Comparison of ENCODE assay signal across 24 cellular contexts in the genomic region with DNA sequence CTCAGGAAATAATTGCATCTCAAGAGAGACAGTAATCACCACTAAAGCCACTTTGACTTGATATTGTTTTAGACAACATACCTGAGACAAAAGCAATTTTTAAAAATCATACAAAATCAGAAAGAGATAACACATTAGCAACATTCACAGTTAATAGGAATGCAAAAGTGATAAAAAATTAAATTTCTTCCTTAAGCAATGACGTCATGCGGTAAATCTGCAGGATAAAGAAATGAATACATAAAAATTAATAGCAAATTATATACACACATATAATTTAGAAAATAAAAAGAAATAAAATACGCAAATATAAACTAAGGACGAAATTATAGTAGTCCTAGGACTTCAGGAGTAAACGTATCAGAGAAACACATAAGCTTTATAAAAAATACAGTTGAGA.
DNase-seq lines count a peak whose midpoint lies in the region; ATAC-seq, FAIRE-seq and TF ChIP-seq lines count a peak whose summit lies in the region.
"Had no signal": no experiment of that assay in that cellular context is flagged by ENCODE, and none has a peak within 500 bp of the region (broad histone marks: within the 10 kb centered on the region; RNA-seq: fewer than 3 reads in every experiment).

No MANE protein-coding gene starts in this region.

- intact Hi-C loops in HepG2 (cut with micrococcal nuclease; ENCODE audit: unreplicated experiment): no loop called here
- intact Hi-C loops in right lobe of liver (cut with DNase I): no loop called here
- intact Hi-C loops in GM12878 (cut with micrococcal nuclease; ENCODE audit: unreplicated experiment): no loop called here
- intact Hi-C loops in kidney (cut with DNase I): no loop called here
- intact Hi-C loops in esophagus muscularis mucosa (cut with DNase I): no loop called here

- H3K9me3 ChIP-seq in HepG2 (ENCODE audit: low read length): peaks cover 27% of the 10 kb centered on the region; the same call in 1 of the 2 replicates
- H3K9me3 ChIP-seq in right lobe of liver: no peaks in the 10 kb centered on the region
- no peaks in the 10 kb centered on the region for H3K9me3 ChIP-seq in GM12878 (replicated peaks; ENCODE audit: control insufficient read depth, insufficient read depth, low read length)
- no peaks in the 10 kb centered on the region for H3K9me3 ChIP-seq in kidney (ENCODE audit: control insufficient read depth in 1 of 2, low read length in 2 of 2)
- no peaks in the 10 kb centered on the region for H3K9me3 ChIP-seq in esophagus muscularis mucosa
- H3K9me3 ChIP-seq: A549; BLaER1 treated with 17β-estradiol and CSF1 and Interleukin-3, amounts not matched to agents 10 nM and 100 nM; Caco-2 had no signal

- H3K4me3 ChIP-seq in HepG2 (replicated peaks in 1 of 3; ENCODE audit: insufficient read depth in 1 of 3, low read depth in 2 of 3, low read length in 3 of 3) (no peak overlapping the region), right lobe of liver (no peak overlapping the region), GM12878 (no peak overlapping the region), kidney (ENCODE audit: low read length in 2 of 2) (no peak overlapping the region), esophagus muscularis mucosa (no peak overlapping the region)
- H3K4me3 ChIP-seq: A549; BLaER1 treated with 17β-estradiol and CSF1 and Interleukin-3, amounts not matched to agents 10 nM and 100 nM had no signal

- H3K36me3 ChIP-seq in HepG2 (replicated peaks in 1 of 2; ENCODE audit: control insufficient read depth in 1 of 2, insufficient read depth in 2 of 2, low read length in 2 of 2) (no peaks in the 10 kb centered on the region), right lobe of liver (no peaks in the 10 kb centered on the region), GM12878 (ENCODE audit: control insufficient read depth in 2 of 2, insufficient read depth in 2 of 2, low read length in 1 of 2) (no peaks in the 10 kb centered on the region), kidney (ENCODE audit: control insufficient read depth in 1 of 2, insufficient read depth in 2 of 2, low read length in 2 of 2) (no peaks in the 10 kb centered on the region), esophagus muscularis mucosa (no peaks in the 10 kb centered on the region)
- H3K36me3 ChIP-seq: BLaER1 treated with 17β-estradiol and CSF1 and Interleukin-3, amounts not matched to agents 10 nM and 100 nM had no signal

- H4K20me1 ChIP-seq in HepG2 (ENCODE audit: insufficient read depth, low read length) (no peaks in the 10 kb centered on the region), GM12878 (ENCODE audit: control insufficient read depth, insufficient read depth) (no peaks in the 10 kb centered on the region)
- H4K20me1 ChIP-seq: BLaER1 treated with 17β-estradiol and CSF1 and Interleukin-3, amounts not matched to agents 10 nM and 100 nM had no signal

- TF ChIP-seq CTCF in HepG2 (CRISPR knock-in tag; IDR thresholded peaks at IDR 0.05): no peak
- TF ChIP-seq CTCF in right lobe of liver (IDR thresholded peaks at IDR 0.05): no peak
- TF ChIP-seq CTCF in GM12878 (IDR thresholded peaks at IDR 0.05 in 2 of 3, conservative IDR thresholded peaks at IDR 0.05 in 1 of 3; ENCODE audit: control insufficient read depth in 2 of 3, extremely low read depth in 1 of 3, insufficient read depth in 1 of 3, low read depth in 3 of 3, low read length in 3 of 3): no peak
- no peak for TF ChIP-seq CTCF in kidney (IDR thresholded peaks at IDR 0.05; ENCODE audit: borderline replicate concordance, extremely low read depth, insufficient read depth)
- TF ChIP-seq CTCF in esophagus muscularis mucosa (IDR thresholded peaks at IDR 0.05): no peak

- H2AFZ ChIP-seq in HepG2 (ENCODE audit: low read length): no peak overlapping the region
- no peak overlapping the region for H2AFZ ChIP-seq in GM12878 (ENCODE audit: control insufficient read depth, low read depth, low read length)

- 5% methylated on average over 5 of the region's 5 CpGs for WGBS in HepG2 (ENCODE audit: low lambda C conversion rate)
- 57% methylated on average over 5 of the region's 5 CpGs for WGBS in right lobe of liver (ENCODE audit: insufficient coverage, low coverage, low lambda C conversion rate, missing lambda C conversion rate)
- 48% methylated on average over 5 of the region's 5 CpGs for WGBS in GM12878 (ENCODE audit: insufficient coverage, insufficient replicate concordance, low lambda C conversion rate, missing lambda C conversion rate)
- 84% methylated on average over 5 of the region's 5 CpGs for WGBS in esophagus muscularis mucosa

- H3K9ac ChIP-seq in HepG2 (ENCODE audit: insufficient read depth, low read depth, low read length) (no peak overlapping the region), GM12878 (ENCODE audit: control insufficient read depth, insufficient read depth, low read length) (no peak overlapping the region), kidney (ENCODE audit: low read length in 2 of 2) (no peak overlapping the region)
- H3K9ac ChIP-seq: BLaER1 treated with 17β-estradiol and CSF1 and Interleukin-3, amounts not matched to agents 10 nM and 100 nM had no signal

- SMC1A ChIA-PET in GM12878 (lab: Charles Lee; ENCODE audit: uncharacterized antibody, unreplicated experiment): no interaction called here

- ATAC-seq in HepG2 (no peak), right lobe of liver (no peak), GM12878 (no peak)
- ATAC-seq: A549; CD8-positive, alpha-beta T cell had no signal

- no peaks in the 10 kb centered on the region for H3K27me3 ChIP-seq in HepG2 (ENCODE audit: control insufficient read depth in 1 of 2, insufficient read depth in 2 of 2, low read length in 2 of 2)
- H3K27me3 ChIP-seq in right lobe of liver: no peaks in the 10 kb centered on the region
- H3K27me3 ChIP-seq in GM12878 (replicated peaks in 1 of 2; ENCODE audit: control insufficient read depth in 2 of 2, insufficient read depth in 2 of 2, low read length in 1 of 2): no peaks in the 10 kb centered on the region
- no peaks in the 10 kb centered on the region for H3K27me3 ChIP-seq in esophagus muscularis mucosa
- H3K27me3 ChIP-seq: BLaER1 treated with 17β-estradiol and CSF1 and Interleukin-3, amounts not matched to agents 10 nM and 100 nM had no signal

- FAIRE-seq in HepG2 (lab: Jason Lieb, UNC): no peak
- no peak for FAIRE-seq in GM12878 (lab: Jason Lieb, UNC)
- FAIRE-seq in kidney (lab: Jason Lieb, UNC): peak; percentile 42
- FAIRE-seq: GM12891 had no signal

- in situ Hi-C loops in HepG2 (cut with HindIII; ENCODE audit: extremely low pct_ligation_motif_present, low pct_unique_long_range_greater_than_20kb): no loop called here
- in situ Hi-C loops in GM12878 (cut with MboI): no loop called here

- no peak for TF ChIP-seq POLR2A in HepG2 (IDR thresholded peaks at IDR 0.05; ENCODE audit: insufficient read depth in 1 of 2, low read depth in 2 of 2, low read length in 2 of 2)
- TF ChIP-seq POLR2A in right lobe of liver (IDR thresholded peaks at IDR 0.05): no peak
- no peak for TF ChIP-seq POLR2A in GM12878 (IDR thresholded peaks at IDR 0.05; ENCODE audit: low read depth, low read length)
- TF ChIP-seq POLR2A in esophagus muscularis mucosa (IDR thresholded peaks at IDR 0.05; ENCODE audit: low read depth): no peak

- H3K4me2 ChIP-seq in HepG2 (ENCODE audit: low read depth, low read length): no peak overlapping the region
- H3K4me2 ChIP-seq in GM12878 (ENCODE audit: control insufficient read depth, insufficient read depth): no peak overlapping the region
- H3K4me2 ChIP-seq: A549; BLaER1 treated with 17β-estradiol and CSF1 and Interleukin-3, amounts not matched to agents 10 nM and 100 nM had no signal

- CTCF ChIA-PET in HepG2 (lab: Yijun Ruan, JAX; ENCODE audit: low intra/inter-chr PET ratio, low total read pairs): no interaction called here
- CTCF ChIA-PET in GM12878 (lab: Yijun Ruan, JAX): no interaction called here

- TF ChIP-seq RAD21 in HepG2 (CRISPR knock-in tag; IDR thresholded peaks at IDR 0.05) (no peak), GM12878 (IDR thresholded peaks at IDR 0.05; ENCODE audit: insufficient read depth, low read depth, low read length) (no peak)

- no TSS peak for BruUV-seq in HepG2 (replicated peaks; lab: Mats Ljungman, UMichigan)
- BruUV-seq in GM12878 (replicated peaks; lab: Mats Ljungman, UMichigan): no TSS peak

- no peaks in the 10 kb centered on the region for H3K79me2 ChIP-seq in HepG2 (ENCODE audit: insufficient read depth, low read length)
- H3K79me2 ChIP-seq in GM12878 (ENCODE audit: control insufficient read depth, insufficient read depth, low read length): no peaks in the 10 kb centered on the region

- H3K4me1 ChIP-seq in HepG2 (ENCODE audit: insufficient read depth, low read length): no peaks in the 10 kb centered on the region
- H3K4me1 ChIP-seq in right lobe of liver: no peaks in the 10 kb centered on the region
- no peaks in the 10 kb centered on the region for H3K4me1 ChIP-seq in GM12878 (ENCODE audit: control insufficient read depth, insufficient read depth, low read length)
- no peaks in the 10 kb centered on the region for H3K4me1 ChIP-seq in kidney (ENCODE audit: control insufficient read depth in 1 of 2, insufficient read depth in 1 of 2, low read depth in 1 of 2, low read length in 2 of 2)
- H3K4me1 ChIP-seq in esophagus muscularis mucosa: no peaks in the 10 kb centered on the region
- H3K4me1 ChIP-seq: A549; BLaER1 treated with 17β-estradiol and CSF1 and Interleukin-3, amounts not matched to agents 10 nM and 100 nM; Caco-2 had no signal

- RAD21 ChIA-PET in GM12878 (lab: Charles Lee; ENCODE audit: unreplicated experiment): no interaction called here

- DNase-seq in HepG2 (ENCODE audit: low spot score): no peak
- DNase-seq in right lobe of liver: no peak
- DNase-seq in GM12878 (ENCODE audit: low read depth, low spot score): no peak
- DNase-seq in kidney: no peak
- DNase-seq in esophagus muscularis mucosa (ENCODE audit: extremely low spot score): no peak
- no peak for DNase-seq in NCI-H748 treated with DMSO at 0.1 percent for 48 hours (lab: John Stamatoyannopoulos, UW)
- DNase-seq in GM19238 (ENCODE audit: insufficient read length, low spot score): no peak
- DNase-seq: AML-193; Caco-2; Calu3; CD4-positive, alpha-beta T cell; CD8-positive, alpha-beta T cell; DMS 273 treated with DMSO at 0.1 percent for 48 hours; DMS153; DMS53; DMS79; DND-41; EL; GDM1 had no signal

- POLR2A ChIA-PET in HepG2 (lab: Yijun Ruan, JAX): no interaction called here
- POLR2A ChIA-PET in GM12878 (lab: Charles Lee): no interaction called here

- TF ChIP-seq EP300 in HepG2 (IDR thresholded peaks at IDR 0.05; ENCODE audit: low read depth in 2 of 2, low read length in 2 of 2) (no peak), HepG2 (CRISPR knock-in tag; IDR thresholded peaks at IDR 0.05; ENCODE audit: borderline replicate concordance) (no peak), GM12878 (IDR thresholded peaks at IDR 0.05; ENCODE audit: borderline replicate concordance in 1 of 2, control insufficient read depth in 1 of 2, low read depth in 2 of 2, low read length in 2 of 2) (no peak), esophagus muscularis mucosa (IDR thresholded peaks at IDR 0.05) (no peak)

- H3K27ac ChIP-seq in HepG2 (ENCODE audit: extremely low read length, insufficient read depth, low read length) (no peak overlapping the region), right lobe of liver (no peak overlapping the region), GM12878 (ENCODE audit: control insufficient read depth, insufficient read depth) (no peak overlapping the region), kidney (ENCODE audit: low read depth in 2 of 2, low read length in 2 of 2) (no peak overlapping the region), esophagus muscularis mucosa (replicated peaks in 1 of 4) (no peak overlapping the region)
- H3K27ac ChIP-seq: 22Rv1; A549; BLaER1 treated with 17β-estradiol and CSF1 and Interleukin-3, amounts not matched to agents 10 nM and 100 nM; C4-2B had no signal
